In the genomic region with DNA sequence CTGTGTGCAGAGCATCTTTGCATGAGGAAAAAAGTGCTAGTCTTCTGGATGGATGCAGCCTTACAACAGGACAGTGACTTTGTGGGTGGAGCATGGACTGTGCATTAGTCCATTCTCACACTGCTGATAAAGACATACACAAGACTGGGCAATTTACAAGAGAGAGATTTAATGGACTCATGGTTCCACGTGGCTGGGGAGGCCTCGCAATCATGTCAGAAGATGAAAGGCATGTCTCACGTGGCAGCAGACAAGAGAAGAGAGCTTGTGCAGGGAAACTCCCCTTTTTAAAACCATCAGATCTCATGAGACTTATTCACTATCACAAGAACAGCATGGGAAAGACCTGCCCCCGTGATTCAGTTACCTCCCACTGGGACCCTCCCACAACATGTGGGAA, we compare ENCODE assay signal across 7 cellular contexts.
DNase-seq lines count a peak whose midpoint lies in the region; ATAC-seq, FAIRE-seq and TF ChIP-seq lines count a peak whose summit lies in the region.
"Not testable (repeated sequence)": the region's sequence is repeated elsewhere in the genome, so short reads cannot be mapped to it uniquely, and the experiment has no call there.

No MANE protein-coding gene starts in this region.

- BruUV-seq in IMR-90 (replicated peaks; lab: Mats Ljungman, UMichigan); K562 (replicated peaks; lab: Mats Ljungman, UMichigan); HepG2 (replicated peaks; lab: Mats Ljungman, UMichigan): not testable (repeated sequence)

- not testable (repeated sequence) for H3K56ac ChIP-seq in IMR-90 (ENCODE audit: extremely low read depth, insufficient read depth, low read length)

- not testable (repeated sequence) for H3K4me1 Mint-ChIP-seq in activated CD8-positive, alpha-beta memory T cell treated with anti-CD3 and anti-CD28 coated beads, Interleukin-2, amount 10 ng/mL, durations not matched to agents 7 days and 5 days

- TF ChIP-seq POLR2A in IMR-90 (IDR thresholded peaks at IDR 0.05; ENCODE audit: low read depth, low read length); K562 (conservative IDR thresholded peaks at IDR 0.05); HepG2 (IDR thresholded peaks at IDR 0.05; ENCODE audit: insufficient read depth in 1 of 2, low read depth in 2 of 2, low read length in 2 of 2): not testable (repeated sequence)

- not testable (repeated sequence) for H3K27ac ChIP-seq in BLaER1; IMR-90 (ENCODE audit: insufficient read depth, low read length); K562 (ENCODE audit: extremely low read depth, low read depth, low read length); HepG2 (ENCODE audit: extremely low read length, insufficient read depth, low read length)

- not testable (repeated sequence) for ATAC-seq in IMR-90 (ENCODE audit: low read depth); activated CD8-positive, alpha-beta memory T cell treated with anti-CD3 and anti-CD28 coated beads, Interleukin-2, amount 10 ng/mL, durations not matched to agents 7 days and 5 days; K562
- ATAC-seq in HepG2: peak; percentile 61

- H3K9me3 ChIP-seq in BLaER1: peaks cover 20% of the 10 kb centered on the region
- H3K9me3 ChIP-seq in IMR-90 (ENCODE audit: control insufficient read depth, insufficient read depth, low read length); K562 (replicated peaks; ENCODE audit: control insufficient read depth, insufficient read depth, low read depth, low read length); HepG2 (ENCODE audit: low read length): not testable (repeated sequence)

- not testable (repeated sequence) for H2BK20ac ChIP-seq in IMR-90 (ENCODE audit: low read depth, low read length)

- in situ Hi-C loops in IMR-90 (cut with MboI; ENCODE audit: low sequenced_read_pairs): loop anchor here (25.0 kb wide), 1 partner anchor 352 kb away; no protein-coding TSS in a partner anchor
- in situ Hi-C loops in K562 (cut with MboI): not testable (repeated sequence)
- in situ Hi-C loops in HepG2 (cut with HindIII; ENCODE audit: extremely low pct_ligation_motif_present, low pct_unique_long_range_greater_than_20kb): loop anchor here (25.0 kb wide), 1 partner anchor 377 kb away; no protein-coding TSS in a partner anchor

- not testable (repeated sequence) for H3K36me3 ChIP-seq in BLaER1; IMR-90 (ENCODE audit: control insufficient read depth, insufficient read depth, low read length); K562 (ENCODE audit: control insufficient read depth, insufficient read depth, low read length); HepG2 (replicated peaks in 1 of 2; ENCODE audit: control insufficient read depth in 1 of 2, insufficient read depth in 2 of 2, low read length in 2 of 2)

- not testable (repeated sequence) for H4K8ac ChIP-seq in IMR-90 (ENCODE audit: low read depth in 2 of 2, low read length in 2 of 2)

- not testable (repeated sequence) for H3K9ac ChIP-seq in BLaER1; IMR-90 (ENCODE audit: low read depth, low read length); K562 (ENCODE audit: insufficient read depth in 1 of 2, low read depth in 2 of 2, low read length in 2 of 2); HepG2 (ENCODE audit: insufficient read depth, low read depth, low read length)

- peak overlapping the region; percentile 41; the same call in 1 of the 2 replicates for H3K14ac ChIP-seq in IMR-90 (replicated peaks; ENCODE audit: low read depth, low read length)

- not testable (repeated sequence) for TF ChIP-seq CTCF in IMR-90 (conservative IDR thresholded peaks at IDR 0.05; ENCODE audit: low read depth, low read length); K562 (IDR thresholded peaks at IDR 0.05 in 2 of 3, conservative IDR thresholded peaks at IDR 0.05 in 1 of 3; ENCODE audit: insufficient read depth in 2 of 3, low read depth in 1 of 3, low read length in 3 of 3); fibroblast of mammary gland (conservative IDR thresholded peaks at IDR 0.05; ENCODE audit: control insufficient read depth, insufficient read depth, low read depth, low read length); HepG2 (CRISPR knock-in tag; IDR thresholded peaks at IDR 0.05)

- H3K4me2 ChIP-seq in BLaER1: peak overlapping the region; percentile 36; the same call in 1 of the 2 replicates
- H3K4me2 ChIP-seq in IMR-90 (ENCODE audit: low read depth, low read length); K562 (ENCODE audit: insufficient read depth, low read length); HepG2 (ENCODE audit: low read depth, low read length): not testable (repeated sequence)

- no CpG with 5 or more reads among the region's 4 CpGs for WGBS in IMR-90 (ENCODE audit: extremely low coverage in 2 of 2, insufficient read length in 1 of 2), 2 experiments
- WGBS in K562 (ENCODE audit: insufficient coverage, low coverage, missing lambda C conversion rate): 2% methylated on average over 4 of the region's 4 CpGs
- 0% methylated on average over 4 of the region's 4 CpGs for whole genome bisulfite sequencing in HepG2 (ENCODE audit: low lambda C conversion rate)

- H3K79me1 ChIP-seq in IMR-90 (ENCODE audit: low read depth in 1 of 2, low read length in 2 of 2): not testable (repeated sequence)

- not testable (repeated sequence) for H2BK15ac ChIP-seq in IMR-90 (ENCODE audit: low read depth, low read length)

- dilution Hi-C loops in IMR-90 (cut with HindIII; ENCODE audit: low sequenced_read_pairs, unreplicated experiment): not testable (repeated sequence)

- not testable (repeated sequence) for TF ChIP-seq RAD21 in IMR-90 (IDR thresholded peaks at IDR 0.05; ENCODE audit: low read length); K562 (CRISPR knock-in tag; conservative IDR thresholded peaks at IDR 0.05 in 1 of 2, IDR thresholded peaks at IDR 0.05 in 1 of 2); HepG2 (CRISPR knock-in tag; IDR thresholded peaks at IDR 0.05)

- H3K27me3 ChIP-seq in BLaER1; IMR-90 (ENCODE audit: control insufficient read depth, insufficient read depth, low read length); K562 (ENCODE audit: control insufficient read depth in 2 of 2, insufficient read depth in 2 of 2, low read length in 2 of 2); HepG2 (ENCODE audit: control insufficient read depth in 1 of 2, insufficient read depth in 2 of 2, low read length in 2 of 2): not testable (repeated sequence)

- POLR2A ChIA-PET in IMR-90 (lab: Charles Lee; ENCODE audit: unreplicated experiment); HepG2 (lab: Yijun Ruan, JAX): not testable (repeated sequence)
- POLR2A ChIA-PET in K562 (lab: Yijun Ruan, JAX): interaction anchor here (0.6 kb wide), 1 partner anchor 33 kb away, joined by 3 read pairs; no protein-coding TSS in a partner anchor

- CTCF ChIA-PET in IMR-90 (lab: Yijun Ruan, JAX); activated CD8-positive, alpha-beta memory T cell treated with anti-CD3 and anti-CD28 coated beads, Interleukin-2, amount 10 ng/mL, durations not matched to agents 7 days and 5 days (lab: Charles Lee); K562 (lab: Yijun Ruan, JAX; ENCODE audit: low intra/inter-chr PET ratio); HepG2 (lab: Yijun Ruan, JAX; ENCODE audit: low intra/inter-chr PET ratio, low total read pairs): not testable (repeated sequence)

- not testable (repeated sequence) for H3K36me3 Mint-ChIP-seq in activated CD8-positive, alpha-beta memory T cell treated with anti-CD3 and anti-CD28 coated beads, Interleukin-2, amount 10 ng/mL, durations not matched to agents 7 days and 5 days

- not testable (repeated sequence) for H3K18ac ChIP-seq in IMR-90 (ENCODE audit: low read depth, low read length)

- not testable (repeated sequence) for H2AK9ac ChIP-seq in IMR-90 (replicated peaks; ENCODE audit: low read depth, low read length, poor library complexity)

- H3K9me3 Mint-ChIP-seq in activated CD8-positive, alpha-beta memory T cell treated with anti-CD3 and anti-CD28 coated beads, Interleukin-2, amount 10 ng/mL, durations not matched to agents 7 days and 5 days (ENCODE audit: low read depth): not testable (repeated sequence)

- not testable (repeated sequence) for DNase-seq in IMR-90; K562 (ENCODE audit: extremely low read depth in 1 of 4, low spot score in 3 of 4); HepG2 (ENCODE audit: low spot score); urothelium cell line (ENCODE audit: low spot score)
- DNase-seq in activated CD8-positive, alpha-beta memory T cell treated with anti-CD3 and anti-CD28 coated beads, Interleukin-2, amount 10 ng/mL, durations not matched to agents 7 days and 5 days: peak; percentile 18
- DNase-seq in fibroblast of mammary gland (ENCODE audit: low read depth): peak; percentile 19

- H3K79me2 ChIP-seq in K562 (ENCODE audit: control insufficient read depth, insufficient read depth, low read length); HepG2 (ENCODE audit: insufficient read depth, low read length): not testable (repeated sequence)

- H3K4me1 ChIP-seq in BLaER1; IMR-90 (ENCODE audit: control insufficient read depth, insufficient read depth, low read length); K562 (replicated peaks in 1 of 2; ENCODE audit: control insufficient read depth in 2 of 2, insufficient read depth in 2 of 2, low read length in 2 of 2): not testable (repeated sequence)
- peaks cover 21% of the 10 kb centered on the region for H3K4me1 ChIP-seq in HepG2 (ENCODE audit: insufficient read depth, low read length)

- H2BK5ac ChIP-seq in IMR-90 (ENCODE audit: low read depth, low read length, poor library complexity, severe bottlenecking): not testable (repeated sequence)

- not testable (repeated sequence) for H3K23ac ChIP-seq in IMR-90 (ENCODE audit: low read depth, low read length)

- not testable (repeated sequence) for H3K27ac Mint-ChIP-seq in activated CD8-positive, alpha-beta memory T cell treated with anti-CD3 and anti-CD28 coated beads, Interleukin-2, amount 10 ng/mL, durations not matched to agents 7 days and 5 days

- H3K27me3 Mint-ChIP-seq in activated CD8-positive, alpha-beta memory T cell treated with anti-CD3 and anti-CD28 coated beads, Interleukin-2, amount 10 ng/mL, durations not matched to agents 7 days and 5 days: not testable (repeated sequence)

- intact Hi-C loops in IMR-90 (cut with micrococcal nuclease): not testable (repeated sequence)
- intact Hi-C loops in K562 (cut with micrococcal nuclease): loop anchor here (5.0 kb wide), 2 partner anchors 153 to 377 kb away; no protein-coding TSS in a partner anchor
- intact Hi-C loops in HepG2 (cut with micrococcal nuclease; ENCODE audit: unreplicated experiment): loop anchor here (5.0 to 10.0 kb wide), 2 partner anchors 349 to 377 kb away; no protein-coding TSS in a partner anchor

- TF ChIP-seq EP300 in K562 (IDR thresholded peaks at IDR 0.05; ENCODE audit: low read length); HepG2 (IDR thresholded peaks at IDR 0.05; ENCODE audit: low read depth in 2 of 2, low read length in 2 of 2); HepG2 (CRISPR knock-in tag; IDR thresholded peaks at IDR 0.05; ENCODE audit: borderline replicate concordance): not testable (repeated sequence)

- peak overlapping the region; percentile 73 for H2AFZ ChIP-seq in IMR-90 (replicated peaks; ENCODE audit: low read length, poor library complexity)
- not testable (repeated sequence) for H2AFZ ChIP-seq in K562 (ENCODE audit: low read depth, low read length); HepG2 (ENCODE audit: low read length)

- H3K4me3 Mint-ChIP-seq in activated CD8-positive, alpha-beta memory T cell treated with anti-CD3 and anti-CD28 coated beads, Interleukin-2, amount 10 ng/mL, durations not matched to agents 7 days and 5 days: not testable (repeated sequence)

- not testable (repeated sequence) for H2AK5ac ChIP-seq in IMR-90 (ENCODE audit: low read depth, low read length)

- H3K4ac ChIP-seq in IMR-90 (ENCODE audit: low read depth, low read length): not testable (repeated sequence)

- not testable (repeated sequence) for FAIRE-seq in K562 (lab: Jason Lieb, UNC); HepG2 (lab: Jason Lieb, UNC)
- FAIRE-seq in urothelium cell line (lab: Jason Lieb, UNC): peak; percentile 87

- not testable (repeated sequence) for H4K20me1 ChIP-seq in BLaER1; IMR-90 (ENCODE audit: insufficient read depth, low read length); K562 (replicated peaks; ENCODE audit: control insufficient read depth, insufficient read depth, low read length); HepG2 (ENCODE audit: insufficient read depth, low read length)

- H3K9me1 ChIP-seq in IMR-90 (ENCODE audit: insufficient read depth, low read length); K562 (ENCODE audit: control insufficient read depth, insufficient read depth, low read length): not testable (repeated sequence)

- H4K91ac ChIP-seq in IMR-90 (ENCODE audit: insufficient read depth, low read depth, low read length): not testable (repeated sequence)

- not testable (repeated sequence) for H3K4me3 ChIP-seq in BLaER1; IMR-90 (ENCODE audit: insufficient read depth, low read depth, low read length); K562; fibroblast of mammary gland (ENCODE audit: control insufficient read depth, low read depth, low read length); HepG2 (replicated peaks in 1 of 3; ENCODE audit: insufficient read depth in 1 of 3, low read depth in 2 of 3, low read length in 3 of 3)

- H2BK120ac ChIP-seq in IMR-90 (ENCODE audit: low read depth, low read length): not testable (repeated sequence)

- not testable (repeated sequence) for H4K5ac ChIP-seq in IMR-90 (ENCODE audit: low read depth, low read length)
